Comparison of ENCODE assay signal across 22 cellular contexts in genomic region chr2:36343601-36344000, GRCh38. TPM values are rescaled to one million over a fixed set of nuclear protein-coding genes. Genes with fewer than 3 reads are reported as not detected.
DNase-seq lines count a peak whose midpoint lies in the region; ATAC-seq and TF ChIP-seq lines count a peak whose summit lies in the region.
"Had no signal": no experiment of that assay in that cellular context is flagged by ENCODE, and none has a peak within 500 bp of the region (broad histone marks: within the 10 kb centered on the region; RNA-seq: fewer than 3 reads in every experiment).

No MANE protein-coding gene starts in this region.

- H3K27ac ChIP-seq in IMR-90 (ENCODE audit: insufficient read depth, low read length) (no peak overlapping the region), neural progenitor cell (no peak overlapping the region)

- peaks cover 3% of the 10 kb centered on the region for H3K4me1 Mint-ChIP-seq in neural progenitor cell
- H3K4me1 Mint-ChIP-seq: CD8-positive, alpha-beta memory T cell; IgD-negative memory B cell had no signal

- no peak overlapping the region for H2BK120ac ChIP-seq in IMR-90 (ENCODE audit: low read depth, low read length)

- H2AFZ ChIP-seq in IMR-90 (replicated peaks; ENCODE audit: low read length, poor library complexity) = no peak overlapping the region
- no peak overlapping the region for H2AFZ ChIP-seq in neural progenitor cell (replicated peaks)

- H3K27ac Mint-ChIP-seq in neural progenitor cell = peak overlapping the region; percentile 13
- H3K27ac Mint-ChIP-seq in activated naive CD4-positive, alpha-beta T cell treated with anti-CD3 and anti-CD28 coated beads, Interleukin-2, amount 50 U/mL, for 72 hours = no peak overlapping the region
- H3K27ac Mint-ChIP-seq: CD4-positive, CD25-positive, alpha-beta regulatory T cell; CD8-positive, alpha-beta memory T cell; IgD-negative memory B cell had no signal

- H3K14ac ChIP-seq in IMR-90 (replicated peaks; ENCODE audit: low read depth, low read length) = 0 out of 2 replicates have a peak overlapping the region, but pooled peaks have one; percentile 19

- H3K4me2 ChIP-seq in IMR-90 (ENCODE audit: low read depth, low read length) = no peak overlapping the region
- H3K4me2 ChIP-seq in neural progenitor cell = no peak overlapping the region

- no TSS peak for BruUV-seq in IMR-90 (replicated peaks; lab: Mats Ljungman, UMichigan)

- no peak overlapping the region for H4K8ac ChIP-seq in IMR-90 (ENCODE audit: low read depth in 2 of 2, low read length in 2 of 2)

- DNase-seq in AG10803 (ENCODE audit: low read depth) (peak; percentile 59), EL (peak; percentile 40), IMR-90 (peak; percentile 37), neural progenitor cell (ENCODE audit: low spot score) (no peak), NCI-H748 treated with DMSO at 0.1 percent for 48 hours (lab: John Stamatoyannopoulos, UW) (no peak), NCI-H1417 (lab: John Stamatoyannopoulos, UW) (no peak), GDM1 (lab: John Stamatoyannopoulos, UW) (no peak)
- DNase-seq in activated naive CD4-positive, alpha-beta T cell treated with anti-CD3 and anti-CD28 coated beads, Interleukin-2, amount 50 U/mL, for 72 hours (ENCODE audit: low spot score in 2 of 2) = no peak
- DNase-seq: BE2C; C1 segment of cervical spinal cord; CD4-positive, CD25-positive, alpha-beta regulatory T cell; CD8-positive, alpha-beta memory T cell; COR-L47; DMS 273 treated with DMSO at 0.1 percent for 48 hours; DMS53; DND-41; GF-D8; GOT3; H7; Karpas-422; KBM-7 had no signal

- peak overlapping the region; percentile 70; the same call in 1 of the 3 replicates for H2BK15ac ChIP-seq in IMR-90 (ENCODE audit: low read depth, low read length)

- no peak overlapping the region for H3K23ac ChIP-seq in IMR-90 (ENCODE audit: low read depth, low read length)

- no peak overlapping the region for H4K5ac ChIP-seq in IMR-90 (ENCODE audit: low read depth, low read length)

- H4K91ac ChIP-seq in IMR-90 (ENCODE audit: insufficient read depth, low read depth, low read length) = no peak overlapping the region

- H3K27me3 Mint-ChIP-seq in neural progenitor cell (ENCODE audit: insufficient read depth, low read depth) = no peaks in the 10 kb centered on the region

- in situ Hi-C loops in IMR-90 (cut with MboI; ENCODE audit: low sequenced_read_pairs) = no loop called here

- H3K79me1 ChIP-seq in IMR-90 (ENCODE audit: low read depth in 1 of 2, low read length in 2 of 2) = peaks cover 0 to 5% of the 10 kb centered on the region in 2 experiments; a peak in 2 of 4 replicates

- TF ChIP-seq POLR2A in IMR-90 (IDR thresholded peaks at IDR 0.05; ENCODE audit: low read depth, low read length) = no peak

- no peaks in the 10 kb centered on the region for H3K79me2 ChIP-seq in neural progenitor cell (ENCODE audit: low read depth)

- no peaks in the 10 kb centered on the region for H3F3A ChIP-seq in neural progenitor cell (ENCODE audit: low read depth)

- 0 out of 2 replicates have a peak overlapping the region, but pooled peaks have one; percentile 39 for H2BK20ac ChIP-seq in IMR-90 (ENCODE audit: low read depth, low read length)

- CTCF ChIA-PET in IMR-90 (lab: Yijun Ruan, JAX) = no interaction called here

- 0 out of 2 replicates have a peak overlapping the region, but pooled peaks have one; percentile 2 for H3K4ac ChIP-seq in IMR-90 (ENCODE audit: low read depth, low read length)

- H3K36me3 ChIP-seq in IMR-90 (ENCODE audit: control insufficient read depth, insufficient read depth, low read length) (no peaks in the 10 kb centered on the region), neural progenitor cell (no peaks in the 10 kb centered on the region)
- H3K36me3 ChIP-seq: BE2C had no signal

- H4K20me1 ChIP-seq in IMR-90 (ENCODE audit: insufficient read depth, low read length) (no peaks in the 10 kb centered on the region), neural progenitor cell (ENCODE audit: low read depth) (no peaks in the 10 kb centered on the region)

- no peaks in the 10 kb centered on the region for H3K9me3 Mint-ChIP-seq in neural progenitor cell
- no peaks in the 10 kb centered on the region for H3K9me3 Mint-ChIP-seq in activated naive CD4-positive, alpha-beta T cell treated with anti-CD3 and anti-CD28 coated beads, Interleukin-2, amount 50 U/mL, for 72 hours
- H3K9me3 Mint-ChIP-seq: CD8-positive, alpha-beta memory T cell; IgD-negative memory B cell had no signal

- no peak for TF ChIP-seq CTCF in AG10803 (conservative IDR thresholded peaks at IDR 0.05; ENCODE audit: low read length)
- TF ChIP-seq CTCF in IMR-90 (conservative IDR thresholded peaks at IDR 0.05; ENCODE audit: low read depth, low read length) = no peak
- TF ChIP-seq CTCF in neural progenitor cell (IDR thresholded peaks at IDR 0.05) = no peak

- no peak for TF ChIP-seq RAD21 in IMR-90 (IDR thresholded peaks at IDR 0.05; ENCODE audit: low read length)

- intact Hi-C loops in IMR-90 (cut with micrococcal nuclease) = no loop called here

- H3K9me3 ChIP-seq in IMR-90 (ENCODE audit: control insufficient read depth, insufficient read depth, low read length) (no peaks in the 10 kb centered on the region), neural progenitor cell (ENCODE audit: low read depth) (no peaks in the 10 kb centered on the region)
- H3K9me3 ChIP-seq: BE2C had no signal

- H3K36me3 Mint-ChIP-seq in neural progenitor cell = no peaks in the 10 kb centered on the region
- H3K36me3 Mint-ChIP-seq in activated naive CD4-positive, alpha-beta T cell treated with anti-CD3 and anti-CD28 coated beads, Interleukin-2, amount 50 U/mL, for 72 hours = no peaks in the 10 kb centered on the region
- H3K36me3 Mint-ChIP-seq: CD4-positive, CD25-positive, alpha-beta regulatory T cell; CD8-positive, alpha-beta memory T cell had no signal

- dilution Hi-C loops in IMR-90 (cut with HindIII; ENCODE audit: low sequenced_read_pairs, unreplicated experiment) = no loop called here

- H3K4me3 Mint-ChIP-seq in neural progenitor cell = no peak overlapping the region
- H3K4me3 Mint-ChIP-seq: CD4-positive, CD25-positive, alpha-beta regulatory T cell; CD8-positive, alpha-beta memory T cell; IgD-negative memory B cell had no signal

- ATAC-seq in IMR-90 (ENCODE audit: low read depth) = 0 out of 2 replicates have a peak, but pooled peaks have one; percentile 11
- no peak for ATAC-seq in activated naive CD4-positive, alpha-beta T cell treated with anti-CD3 and anti-CD28 coated beads, Interleukin-2, amount 50 U/mL, for 72 hours

- H3K9ac ChIP-seq in IMR-90 (ENCODE audit: low read depth, low read length) = no peak overlapping the region
- H3K9ac ChIP-seq in neural progenitor cell = no peak overlapping the region

- POLR2A ChIA-PET in IMR-90 (lab: Charles Lee; ENCODE audit: unreplicated experiment) = interaction anchor here (0.6 kb wide), 1 partner anchor 8 kb away, joined by 7 read pairs; no protein-coding TSS in a partner anchor

- no peak overlapping the region for H3K4me3 ChIP-seq in AG10803 (ENCODE audit: low read length)
- no peak overlapping the region for H3K4me3 ChIP-seq in IMR-90 (ENCODE audit: insufficient read depth, low read depth, low read length)
- no peak overlapping the region for H3K4me3 ChIP-seq in neural progenitor cell

- H2BK5ac ChIP-seq in IMR-90 (ENCODE audit: low read depth, low read length, poor library complexity, severe bottlenecking) = no peak overlapping the region

- no peaks in the 10 kb centered on the region for H3K27me3 ChIP-seq in IMR-90 (ENCODE audit: control insufficient read depth, insufficient read depth, low read length)
- H3K27me3 ChIP-seq in neural progenitor cell = no peaks in the 10 kb centered on the region
- H3K27me3 ChIP-seq: BE2C had no signal

- H3K4me1 ChIP-seq in IMR-90 (ENCODE audit: control insufficient read depth, insufficient read depth, low read length) (peaks cover 3% of the 10 kb centered on the region), neural progenitor cell (no peaks in the 10 kb centered on the region)
- H3K4me1 ChIP-seq: BE2C had no signal

- WGBS in IMR-90 (ENCODE audit: extremely low coverage in 2 of 2, insufficient read length in 1 of 2), 2 experiments = no CpG with 5 or more reads among the region's 3 CpGs

- no peak overlapping the region for H2AK5ac ChIP-seq in IMR-90 (ENCODE audit: low read depth, low read length)

- H3K9me1 ChIP-seq in IMR-90 (ENCODE audit: insufficient read depth, low read length) = peaks cover 8% of the 10 kb centered on the region

- no peak overlapping the region for H2AK9ac ChIP-seq in IMR-90 (replicated peaks; ENCODE audit: low read depth, low read length, poor library complexity)

- no peak overlapping the region for H3K56ac ChIP-seq in IMR-90 (ENCODE audit: extremely low read depth, insufficient read depth, low read length)

- no peak overlapping the region for H3K18ac ChIP-seq in IMR-90 (ENCODE audit: low read depth, low read length)

TF ChIP-seq in IMR-90, 13 proteins besides CTCF, POLR2A, EP300 and RAD21 (continues in another document):
- no peak for TF ChIP-seq CEBPB (IDR thresholded peaks at IDR 0.05; ENCODE audit: low read depth, low read length)
- TF ChIP-seq USF2 (IDR thresholded peaks at IDR 0.05; ENCODE audit: low read depth, low read length) = no peak
- no peak for TF ChIP-seq NFE2L2 (IDR thresholded peaks at IDR 0.05; ENCODE audit: low read depth, low read length)
- TF ChIP-seq ELK1 (IDR thresholded peaks at IDR 0.05; ENCODE audit: borderline replicate concordance, low read depth, low read length) = no peak
- no peak for TF ChIP-seq CHD1 (IDR thresholded peaks at IDR 0.05; ENCODE audit: low read depth, low read length)

RNA-seq across cellular contexts. Expression of gene CRIM1, which starts 12.0 kb away (rescaled TPM):
- 436 and 490 TPM in 2 replicates for total RNA-seq in IMR-90 (2012; rRNA removed)
- polyA plus RNA-seq in IMR-90 (2012; rRNA removed) = 285 and 316 TPM in 2 replicates
- 203 and 263 TPM in 2 replicates for polyA plus RNA-seq in IMR-90 (2012; cell fraction: cytosol; rRNA removed)
- polyA plus RNA-seq in IMR-90 (2012; cell fraction: nucleus; rRNA removed; ENCODE audit: low replicate concordance) = 109 and 133 TPM in 2 replicates
- 4.9 and 10.2 TPM in 2 replicates for total RNA-seq in neural progenitor cell (ENCODE audit: low replicate concordance)
- 1 to 10 TPM; 3.3 to 4.2 TPM for total RNA-seq in activated naive CD4-positive, alpha-beta T cell treated with anti-CD3 and anti-CD28 coated beads, Interleukin-2, amount 50 U/mL, for 72 hours

Comparison
In these comparisons a context has a peak if more than half of its experiments do, and no peak if none do; other contexts are left out.
1. DNase-seq: peak in AG10803 (single experiment), EL (single experiment) and IMR-90 (single experiment); none in neural progenitor cell (single experiment), NCI-H748 treated with DMSO at 0.1 percent for 48 hours (single experiment), NCI-H1417 (0 of 3), GDM1 (single experiment) and activated naive CD4-positive, alpha-beta T cell treated with anti-CD3 and anti-CD28 coated beads, Interleukin-2, amount 50 U/mL, for 72 hours (0 of 2).
2. RNA of gene CRIM1, which starts 12.0 kb away (total RNA-seq): 436 to 490 TPM in IMR-90; 4.9 to 10.2 TPM in neural progenitor cell and 3.3 to 4.2 TPM in activated naive CD4-positive, alpha-beta T cell treated with anti-CD3 and anti-CD28 coated beads, Interleukin-2, amount 50 U/mL, for 72 hours; every median in the first group is over 10 times any median in the second.